ENCODE assay signal across 11 cellular contexts in the genomic region with DNA sequence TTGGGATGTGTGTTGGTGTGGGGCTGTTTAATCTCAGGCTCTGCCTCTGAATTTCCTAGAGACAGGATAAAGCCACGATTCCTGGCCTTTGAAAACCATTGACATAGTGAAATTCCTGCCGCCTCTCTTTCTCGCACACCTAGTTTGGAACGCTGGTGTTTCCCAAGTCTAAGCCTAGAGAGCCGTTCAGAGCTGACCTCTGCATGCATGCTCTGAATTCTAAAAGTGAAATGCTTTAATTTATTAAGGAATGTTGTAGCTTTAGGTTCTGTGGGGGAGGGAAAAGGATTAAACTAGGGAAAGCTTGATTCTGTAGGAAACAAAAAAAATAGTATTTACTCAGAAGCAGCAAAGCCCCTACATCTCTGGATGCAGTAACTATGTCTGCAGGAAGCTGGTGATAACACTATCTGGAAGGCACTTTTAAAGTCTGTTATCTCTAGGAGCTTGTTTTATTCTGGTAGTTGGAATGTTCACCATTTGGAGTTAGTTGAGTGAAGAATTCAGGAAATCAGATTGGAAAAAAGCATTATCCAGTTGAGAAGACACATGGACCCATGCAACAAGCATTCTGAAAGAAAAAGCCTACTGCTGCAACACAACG. TPM values are rescaled to one million over a fixed set of nuclear protein-coding genes. Genes with fewer than 3 reads are reported as not detected.
DNase-seq lines count a peak whose midpoint lies in the region; ATAC-seq, FAIRE-seq and TF ChIP-seq lines count a peak whose summit lies in the region.
"Had no signal": no experiment of that assay in that cellular context is flagged by ENCODE, and none has a peak within 500 bp of the region (broad histone marks: within the 10 kb centered on the region; RNA-seq: fewer than 3 reads in every experiment).

No MANE protein-coding gene starts in this region.

- DNase-seq in stimulated activated naive CD8-positive, alpha-beta T cell treated with anti-CD3 and anti-CD28 coated beads, Interleukin-15, Interleukin-2, amounts not matched to agents 100 U/mL and 50 U/mL, for 24 hours = no peak
- DNase-seq in K562 (ENCODE audit: extremely low read depth in 1 of 4, low spot score in 3 of 4) (peak in 2 of 4 experiments; percentile 33 to 47), mesendoderm (peak; percentile 92), vagina (ENCODE audit: extremely low spot score in 2 of 2) (no peak)
- DNase-seq: DMS153, NCI-H526 treated with DMSO at 0.1 percent for 48 hours, retina had no signal

- H3K9me1 ChIP-seq in K562 (ENCODE audit: control insufficient read depth, insufficient read depth, low read length) = peaks cover 4% of the 10 kb centered on the region

- peak overlapping the region; percentile 60 for H3K18ac ChIP-seq in mesendoderm (ENCODE audit: low read length)

- peaks cover 88% of the 10 kb centered on the region for H3K79me2 ChIP-seq in K562 (ENCODE audit: control insufficient read depth, insufficient read depth, low read length)
- H3K79me2 ChIP-seq in mesendoderm (ENCODE audit: control insufficient read depth, insufficient read depth, low read length) = peaks cover 23% of the 10 kb centered on the region

- H3K27ac ChIP-seq in K562 (ENCODE audit: extremely low read depth, low read depth, low read length) (peak overlapping the region; percentile 97), mesendoderm (ENCODE audit: low read depth, low read length) (peak overlapping the region; percentile 68), vagina (peak overlapping the region; percentile 79)

- intact Hi-C loops in K562 (cut with micrococcal nuclease) = loop anchor here (2.0 kb wide), 1 partner anchor 26 kb away; no protein-coding TSS in a partner anchor
- intact Hi-C loops in vagina (cut with DNase I) = no loop called here

- peaks cover 24% of the 10 kb centered on the region for H3K79me1 ChIP-seq in mesendoderm (ENCODE audit: low read length)

- peak overlapping the region; percentile 49 for H3K56ac ChIP-seq in mesendoderm (ENCODE audit: low read length)

- H3K4me1 ChIP-seq in K562 (replicated peaks in 1 of 2; ENCODE audit: control insufficient read depth in 2 of 2, insufficient read depth in 2 of 2, low read length in 2 of 2) (peaks cover 41 to 43% of the 10 kb centered on the region in 2 experiments), mesendoderm (ENCODE audit: control insufficient read depth, low read depth, low read length) (peaks cover 25% of the 10 kb centered on the region), vagina (peaks cover 39% of the 10 kb centered on the region)

- H2AK5ac ChIP-seq in mesendoderm (ENCODE audit: low read length) = no peak overlapping the region

- peaks cover 77% of the 10 kb centered on the region for H3K36me3 Mint-ChIP-seq in stimulated activated naive CD8-positive, alpha-beta T cell treated with anti-CD3 and anti-CD28 coated beads, Interleukin-15, Interleukin-2, amounts not matched to agents 100 ng/mL and 50 ng/mL, for 24 hours (ENCODE audit: low read depth)

- peak overlapping the region in 1 of 2 experiments; percentile 89; a peak in 3 of 4 replicates for H3K9ac ChIP-seq in K562 (ENCODE audit: insufficient read depth in 1 of 2, low read depth in 2 of 2, low read length in 2 of 2)
- no peak overlapping the region for H3K9ac ChIP-seq in mesendoderm (ENCODE audit: low read length)

- no peak overlapping the region for H4K5ac ChIP-seq in mesendoderm (ENCODE audit: low read length)

- FAIRE-seq in K562 (lab: Jason Lieb, UNC) = peak; percentile 77

- TF ChIP-seq RAD21 in K562 (CRISPR knock-in tag; conservative IDR thresholded peaks at IDR 0.05 in 1 of 2, IDR thresholded peaks at IDR 0.05 in 1 of 2) = no peak

- no peaks in the 10 kb centered on the region for H4K20me1 ChIP-seq in K562 (replicated peaks; ENCODE audit: control insufficient read depth, insufficient read depth, low read length)

- peak overlapping the region; percentile 24 for H3K4me3 ChIP-seq in K562
- no peak overlapping the region for H3K4me3 ChIP-seq in mesendoderm (ENCODE audit: low read length)
- H3K4me3 ChIP-seq in vagina = peak overlapping the region; percentile 10 to 15

- H3K4me1 Mint-ChIP-seq in stimulated activated naive CD8-positive, alpha-beta T cell treated with anti-CD3 and anti-CD28 coated beads, Interleukin-15, Interleukin-2, amounts not matched to agents 100 ng/mL and 50 ng/mL, for 24 hours (ENCODE audit: low read depth) = peaks cover 82% of the 10 kb centered on the region

- in situ Hi-C loops in K562 (cut with MboI) = no loop called here

- CTCF ChIA-PET in K562 (lab: Yijun Ruan, JAX; ENCODE audit: low intra/inter-chr PET ratio) = no interaction called here

- H3K36me3 ChIP-seq in K562 (ENCODE audit: control insufficient read depth, insufficient read depth, low read length) = peaks cover 71% of the 10 kb centered on the region
- peaks cover 1% of the 10 kb centered on the region for H3K36me3 ChIP-seq in mesendoderm (ENCODE audit: control insufficient read depth, insufficient read depth, low read length)
- H3K36me3 ChIP-seq in vagina = no peaks in the 10 kb centered on the region

- ATAC-seq in stimulated activated naive CD8-positive, alpha-beta T cell treated with anti-CD3 and anti-CD28 coated beads, Interleukin-15, Interleukin-2, amounts not matched to agents 100 U/mL and 50 U/mL, for 24 hours = no peak
- ATAC-seq in K562 (peak; percentile 19), HG02610 (IDR thresholded peaks at IDR 0.05; ENCODE audit: unreplicated experiment) (no peak), HG03378 (IDR thresholded peaks at IDR 0.05; ENCODE audit: unreplicated experiment) (no peak), HG03097 (IDR thresholded peaks at IDR 0.05; ENCODE audit: low FRiP score, unreplicated experiment) (no peak)

- H3K9me3 ChIP-seq in K562 (replicated peaks; ENCODE audit: control insufficient read depth, insufficient read depth, low read depth, low read length) (0 out of 2 replicates have a peak, but pooled peaks cover 3% of the 10 kb centered on the region), vagina (no peaks in the 10 kb centered on the region)

- no peak overlapping the region for H3K23ac ChIP-seq in mesendoderm (ENCODE audit: low read length)

- peak overlapping the region; percentile 59 for H3K4me3 Mint-ChIP-seq in stimulated activated naive CD8-positive, alpha-beta T cell treated with anti-CD3 and anti-CD28 coated beads, Interleukin-15, Interleukin-2, amounts not matched to agents 100 ng/mL and 50 ng/mL, for 24 hours

- no peaks in the 10 kb centered on the region for H3K27me3 Mint-ChIP-seq in stimulated activated naive CD8-positive, alpha-beta T cell treated with anti-CD3 and anti-CD28 coated beads, Interleukin-15, Interleukin-2, amounts not matched to agents 100 ng/mL and 50 ng/mL, for 24 hours

- H3K4ac ChIP-seq in mesendoderm (ENCODE audit: low read depth, low read length) = peak overlapping the region; percentile 65

- 17% methylated on average over 6 of the region's 6 CpGs for WGBS in K562 (ENCODE audit: insufficient coverage, low coverage, missing lambda C conversion rate)
- no CpG with 5 or more reads among the region's 6 CpGs for WGBS in mesendoderm (ENCODE audit: extremely low coverage, insufficient coverage, low lambda C conversion rate)

- TF ChIP-seq CTCF in K562 (IDR thresholded peaks at IDR 0.05 in 2 of 3, conservative IDR thresholded peaks at IDR 0.05 in 1 of 3; ENCODE audit: insufficient read depth in 2 of 3, low read depth in 1 of 3, low read length in 3 of 3) (no peak), vagina (IDR thresholded peaks at IDR 0.05) (no peak)

- peak overlapping the region; percentile 75 for H2AFZ ChIP-seq in K562 (ENCODE audit: low read depth, low read length)

- H3K9me3 Mint-ChIP-seq in stimulated activated naive CD8-positive, alpha-beta T cell treated with anti-CD3 and anti-CD28 coated beads, Interleukin-15, Interleukin-2, amounts not matched to agents 100 ng/mL and 50 ng/mL, for 24 hours = no peaks in the 10 kb centered on the region

- H2BK15ac ChIP-seq in mesendoderm (replicated peaks; ENCODE audit: low read depth) = no peak overlapping the region

- H3K27me3 ChIP-seq in K562 (ENCODE audit: control insufficient read depth in 2 of 2, insufficient read depth in 2 of 2, low read length in 2 of 2) (no peaks in the 10 kb centered on the region), mesendoderm (ENCODE audit: insufficient read depth, low read length, poor library complexity) (no peaks in the 10 kb centered on the region), vagina (no peaks in the 10 kb centered on the region)

- no peak overlapping the region for H2BK120ac ChIP-seq in mesendoderm (ENCODE audit: low read depth, low read length)

- TF ChIP-seq POLR2A in K562 (conservative IDR thresholded peaks at IDR 0.05) (no peak), vagina (IDR thresholded peaks at IDR 0.05) (no peak)

- no peak overlapping the region for H4K8ac ChIP-seq in mesendoderm (ENCODE audit: low read depth, low read length)

- POLR2A ChIA-PET in K562 (lab: Yijun Ruan, JAX) = interaction anchor here (0.6 to 2.2 kb wide), 15 partner anchors 7 to 78 kb away, joined by 3 to 12 read pairs (median 5); a partner anchor contains a TSS

- TF ChIP-seq EP300 in K562 (IDR thresholded peaks at IDR 0.05; ENCODE audit: low read length) = peak; percentile 67; the same call in 1 of the 2 replicates

- peak overlapping the region; percentile 12 for H2BK5ac ChIP-seq in mesendoderm (ENCODE audit: low read length)

- H3K4me2 ChIP-seq in K562 (ENCODE audit: insufficient read depth, low read length) = peak overlapping the region; percentile 71
- no peak overlapping the region for H3K4me2 ChIP-seq in mesendoderm (ENCODE audit: low read length)

- H3K27ac Mint-ChIP-seq in stimulated activated naive CD8-positive, alpha-beta T cell treated with anti-CD3 and anti-CD28 coated beads, Interleukin-15, Interleukin-2, amounts not matched to agents 100 ng/mL and 50 ng/mL, for 24 hours = peak overlapping the region; percentile 97

- no TSS peak for BruUV-seq in K562 (replicated peaks; lab: Mats Ljungman, UMichigan)

RNA-seq across cellular contexts. Expression of a gene that starts 27.3 kb away (rescaled TPM):
- 153 and 281 TPM in 2 replicates for total RNA-seq in K562 (2011; cell fraction: chromatin; rRNA removed; ENCODE audit: low replicate concordance)
- 147 and 149 TPM in 2 replicates for total RNA-seq in K562 (2011; cell fraction: nucleolus; rRNA removed)
- total RNA-seq in K562 (2011; cell fraction: nucleoplasm; rRNA removed) = 120 and 125 TPM in 2 replicates
- 91.6 and 109 TPM in 2 replicates for total RNA-seq in K562 (2014; rRNA removed)
- total RNA-seq in K562 (2014; rRNA removed; fragmentation: Illumina TruSeq; extraction: Trizol) = 83.2 and 89.5 TPM in 2 replicates
- total RNA-seq in K562 (2015; rRNA removed; fragmentation: Illumina TruSeq; extraction: Trizol) = 62.1 and 65.2 TPM in 2 replicates
- 108 and 116 TPM in 2 replicates for total RNA-seq in K562 (2021)
- polyA plus RNA-seq in K562 (2011; rRNA removed) = 34.7 and 50.3 TPM in 2 replicates
- polyA plus RNA-seq in K562 (2011; cell fraction: cytosol; rRNA removed) = 29.5 and 50.9 TPM in 2 replicates
- polyA plus RNA-seq in K562 (2011; cell fraction: nucleus; rRNA removed) = 96.2 and 154 TPM in 2 replicates
- polyA plus RNA-seq in K562 (2012) = 94.4 and 95.0 TPM in 2 replicates
- 57.4 and 72.3 TPM in 2 replicates for polyA plus RNA-seq in K562 (2014; fragmentation: Illumina TruSeq; extraction: Trizol)
- 10 to 100 TPM; 23.5 to 30.3 TPM for polyA plus RNA-seq in K562 (2014; fragmentation: Nextera tagmentation; extraction: Ambion mirVana)
- polyA plus RNA-seq in K562 (2014; rRNA removed) = 65.2 and 71.1 TPM in 2 replicates
- 32.8 and 39.3 TPM in 2 replicates for polyA minus RNA-seq in K562 (2011; rRNA and poly(A)+ RNA removed)
- polyA minus RNA-seq in K562 (2011; cell fraction: cytosol; rRNA and poly(A)+ RNA removed) = 52.9 and 65.4 TPM in 2 replicates
- 61.7 and 66.5 TPM in 2 replicates for polyA minus RNA-seq in K562 (2011; cell fraction: nucleus; rRNA and poly(A)+ RNA removed)
- polyA plus RNA-seq in mesendoderm (2013, experiment 1 of 2) = 43.2 TPM
- polyA plus RNA-seq in mesendoderm (2013, experiment 2 of 2) = 46.8 TPM
- total RNA-seq in vagina = 46.7 TPM
